23 cellular contexts compared by ENCODE assay signal in genomic region chr5:163867738-163868137, GRCh38.
DNase-seq lines count a peak whose midpoint lies in the region; ATAC-seq, FAIRE-seq and TF ChIP-seq lines count a peak whose summit lies in the region.
"Had no signal": no experiment of that assay in that cellular context is flagged by ENCODE, and none has a peak within 500 bp of the region (broad histone marks: within the 10 kb centered on the region; RNA-seq: fewer than 3 reads in every experiment).

No MANE protein-coding gene starts in this region.

- no peak for TF ChIP-seq POLR2A in right lobe of liver (IDR thresholded peaks at IDR 0.05)
- no peak for TF ChIP-seq POLR2A in HepG2 (IDR thresholded peaks at IDR 0.05; ENCODE audit: insufficient read depth in 1 of 2, low read depth in 2 of 2, low read length in 2 of 2)

- H2AFZ ChIP-seq in HepG2 (ENCODE audit: low read length) (no peak overlapping the region), GM23248 (no peak overlapping the region)

- H3K9me3 ChIP-seq in right lobe of liver (no peaks in the 10 kb centered on the region), HepG2 (ENCODE audit: low read length) (no peaks in the 10 kb centered on the region), GM23248 (ENCODE audit: low read depth) (no peaks in the 10 kb centered on the region)
- H3K9me3 ChIP-seq: HAP-1 had no signal

- no peaks in the 10 kb centered on the region for H3K36me3 Mint-ChIP-seq in endothelial cell (ENCODE audit: low read depth, unreplicated experiment)
- H3K36me3 Mint-ChIP-seq: CD4-positive, alpha-beta memory T cell had no signal

- no peaks in the 10 kb centered on the region for H3K4me1 Mint-ChIP-seq in endothelial cell (ENCODE audit: unreplicated experiment)
- H3K4me1 Mint-ChIP-seq: CD4-positive, alpha-beta memory T cell had no signal

- FAIRE-seq in HepG2 (lab: Jason Lieb, UNC): no peak
- FAIRE-seq: D721Med, G401.6, GM12891, K562 had no signal

- POLR2A ChIA-PET in HepG2 (lab: Yijun Ruan, JAX): no interaction called here

- ATAC-seq in right lobe of liver (peak; percentile 32 to 75 (median 68)), HepG2 (no peak)
- ATAC-seq: K562, PC-3 had no signal

- intact Hi-C loops in right lobe of liver (cut with DNase I): no loop called here
- intact Hi-C loops in HepG2 (cut with micrococcal nuclease; ENCODE audit: unreplicated experiment): loop anchor here (10.0 kb wide), 1 partner anchor 73 kb away; no protein-coding TSS in a partner anchor

- no peak for TF ChIP-seq RAD21 in HepG2 (CRISPR knock-in tag; IDR thresholded peaks at IDR 0.05)

- no peaks in the 10 kb centered on the region for H3F3A ChIP-seq in GM23248 (ENCODE audit: insufficient read depth)

- H3K36me3 ChIP-seq in right lobe of liver (no peaks in the 10 kb centered on the region), HepG2 (replicated peaks in 1 of 2; ENCODE audit: control insufficient read depth in 1 of 2, insufficient read depth in 2 of 2, low read length in 2 of 2) (no peaks in the 10 kb centered on the region), H7 (replicated peaks; ENCODE audit: control insufficient read depth, insufficient read depth, low read length) (no peaks in the 10 kb centered on the region), GM23248 (ENCODE audit: low read depth) (no peaks in the 10 kb centered on the region)
- H3K36me3 ChIP-seq: HAP-1 had no signal

- H3K27me3 ChIP-seq in right lobe of liver (no peaks in the 10 kb centered on the region), HepG2 (ENCODE audit: control insufficient read depth in 1 of 2, insufficient read depth in 2 of 2, low read length in 2 of 2) (no peaks in the 10 kb centered on the region), H7 (ENCODE audit: control insufficient read depth, insufficient read depth, low read length) (no peaks in the 10 kb centered on the region), GM23248 (replicated peaks; ENCODE audit: insufficient read depth) (0 out of 2 replicates have a peak, but pooled peaks cover 7% of the 10 kb centered on the region)

- H3K27ac Mint-ChIP-seq in endothelial cell (ENCODE audit: unreplicated experiment): no peak overlapping the region
- H3K27ac Mint-ChIP-seq: CD4-positive, alpha-beta memory T cell had no signal

- BruUV-seq in HepG2 (replicated peaks; lab: Mats Ljungman, UMichigan): no TSS peak

- H3K4me1 ChIP-seq in right lobe of liver (no peaks in the 10 kb centered on the region), HepG2 (ENCODE audit: insufficient read depth, low read length) (no peaks in the 10 kb centered on the region), GM23248 (ENCODE audit: insufficient read depth) (no peaks in the 10 kb centered on the region)

- H3K4me2 ChIP-seq in HepG2 (ENCODE audit: low read depth, low read length): no peak overlapping the region
- no peak overlapping the region for H3K4me2 ChIP-seq in GM23248 (ENCODE audit: unreplicated experiment)

- H3K9ac ChIP-seq in HepG2 (ENCODE audit: insufficient read depth, low read depth, low read length) (no peak overlapping the region), GM23248 (no peak overlapping the region)

- no peaks in the 10 kb centered on the region for H3K9me2 ChIP-seq in GM23248 (ENCODE audit: insufficient read depth)

- no peaks in the 10 kb centered on the region for H3K9me3 Mint-ChIP-seq in endothelial cell (ENCODE audit: unreplicated experiment)

- H3K79me2 ChIP-seq in HepG2 (ENCODE audit: insufficient read depth, low read length): no peaks in the 10 kb centered on the region
- H3K79me2 ChIP-seq in GM23248 (ENCODE audit: insufficient read depth): no peaks in the 10 kb centered on the region

- no peaks in the 10 kb centered on the region for H3K27me3 Mint-ChIP-seq in endothelial cell (ENCODE audit: unreplicated experiment)
- H3K27me3 Mint-ChIP-seq: CD4-positive, alpha-beta memory T cell had no signal

- TF ChIP-seq CTCF in right lobe of liver (IDR thresholded peaks at IDR 0.05) (no peak), HepG2 (CRISPR knock-in tag; IDR thresholded peaks at IDR 0.05) (no peak), cardiac fibroblast (IDR thresholded peaks at IDR 0.05; ENCODE audit: low read depth, low read length) (no peak), endothelial cell (IDR thresholded peaks at IDR 0.05; ENCODE audit: unreplicated experiment) (no peak)

- TF ChIP-seq EP300 in HepG2 (IDR thresholded peaks at IDR 0.05; ENCODE audit: low read depth in 2 of 2, low read length in 2 of 2) (no peak), HepG2 (CRISPR knock-in tag; IDR thresholded peaks at IDR 0.05; ENCODE audit: borderline replicate concordance) (no peak)

- peak overlapping the region in 1 of 3 donors; percentile 34 for H3K27ac ChIP-seq in right lobe of liver
- no peak overlapping the region for H3K27ac ChIP-seq in HepG2 (ENCODE audit: extremely low read length, insufficient read depth, low read length)
- no peak overlapping the region for H3K27ac ChIP-seq in GM23248
- H3K27ac ChIP-seq: 22Rv1, RWPE1 had no signal

- H3K4me3 ChIP-seq in right lobe of liver: no peak overlapping the region
- H3K4me3 ChIP-seq in HepG2 (replicated peaks in 1 of 3; ENCODE audit: insufficient read depth in 1 of 3, low read depth in 2 of 3, low read length in 3 of 3): no peak overlapping the region
- H3K4me3 ChIP-seq in cardiac fibroblast (replicated peaks in 1 of 2; ENCODE audit: low read depth in 2 of 2, low read length in 2 of 2): no peak overlapping the region
- H3K4me3 ChIP-seq in H7 (ENCODE audit: insufficient read depth, low read depth, low read length): no peak overlapping the region
- H3K4me3 ChIP-seq in GM23248: no peak overlapping the region
- H3K4me3 ChIP-seq: HAP-1, K562 had no signal

- WGBS in right lobe of liver (ENCODE audit: insufficient coverage, low coverage, low lambda C conversion rate, missing lambda C conversion rate): 24% methylated on average over 3 of the region's 3 CpGs
- 2% methylated on average over 3 of the region's 3 CpGs for WGBS in HepG2 (ENCODE audit: low lambda C conversion rate)
- 64 to 70% methylated on average over 3 of the region's 3 CpGs for WGBS in GM23248 (ENCODE audit: low coverage in 1 of 2, low lambda C conversion rate in 2 of 2, missing lambda C conversion rate in 2 of 2), 2 experiments

- H4K20me1 ChIP-seq in HepG2 (ENCODE audit: insufficient read depth, low read length): no peaks in the 10 kb centered on the region
- H4K20me1 ChIP-seq in GM23248 (ENCODE audit: insufficient read depth): no peaks in the 10 kb centered on the region

- in situ Hi-C loops in HepG2 (cut with HindIII; ENCODE audit: extremely low pct_ligation_motif_present, low pct_unique_long_range_greater_than_20kb) (no loop called here), GM23248 (cut with MboI) (no loop called here)

- CTCF ChIA-PET in HepG2 (lab: Yijun Ruan, JAX; ENCODE audit: low intra/inter-chr PET ratio, low total read pairs): no interaction called here

- H3K4me3 Mint-ChIP-seq in endothelial cell (ENCODE audit: unreplicated experiment): no peak overlapping the region
- H3K4me3 Mint-ChIP-seq: CD4-positive, alpha-beta memory T cell had no signal

- DNase-seq in right lobe of liver (no peak), HepG2 (ENCODE audit: low spot score) (no peak), cardiac fibroblast (ENCODE audit: low read depth in 2 of 2) (peak; percentile 71 to 83), iris pigment epithelial cell (ENCODE audit: low read depth) (peak; percentile 91), NCI-H524 treated with DMSO at 0.1 percent for 48 hours (lab: John Stamatoyannopoulos, UW) (no peak), H7 (no peak), endothelial cell (ENCODE audit: low spot score) (no peak), GM23248 (no peak)
- DNase-seq: CD4-positive, alpha-beta memory T cell; DMS79; NCI-H1417 treated with DMSO at 0.1 percent for 48 hours; NCI-H2029; NCI-H2171; NCI-H446 treated with DMSO at 0.1 percent for 48 hours; NCI-H774; PC-3 had no signal

TF ChIP-seq in HepG2, 621 proteins besides CTCF, POLR2A, EP300 and RAD21:
- TF ChIP-seq, protein P1, sequence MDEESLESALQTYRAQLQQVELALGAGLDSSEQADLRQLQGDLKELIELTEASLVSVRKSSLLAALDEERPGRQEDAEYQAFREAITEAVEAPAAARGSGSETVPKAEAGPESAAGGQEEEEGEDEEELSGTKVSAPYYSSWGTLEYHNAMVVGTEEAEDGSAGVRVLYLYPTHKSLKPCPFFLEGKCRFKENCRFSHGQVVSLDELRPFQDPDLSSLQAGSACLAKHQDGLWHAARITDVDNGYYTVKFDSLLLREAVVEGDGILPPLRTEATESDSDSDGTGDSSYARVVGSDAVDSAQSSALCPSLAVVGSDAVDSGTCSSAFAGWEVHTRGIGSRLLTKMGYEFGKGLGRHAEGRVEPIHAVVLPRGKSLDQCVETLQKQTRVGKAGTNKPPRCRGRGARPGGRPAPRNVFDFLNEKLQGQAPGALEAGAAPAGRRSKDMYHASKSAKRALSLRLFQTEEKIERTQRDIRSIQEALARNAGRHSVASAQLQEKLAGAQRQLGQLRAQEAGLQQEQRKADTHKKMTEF (CRISPR knock-in tag; IDR thresholded peaks at IDR 0.05): no peak
- TF ChIP-seq RXRA (CRISPR knock-in tag; IDR thresholded peaks at IDR 0.05) (no peak), ZNF501 (CRISPR knock-in tag; IDR thresholded peaks at IDR 0.05) (no peak), ZNF260 (CRISPR knock-in tag; IDR thresholded peaks at IDR 0.05; ENCODE audit: borderline replicate concordance, low read depth) (no peak), ZNF354B (CRISPR knock-in tag; IDR thresholded peaks at IDR 0.05) (no peak), MXI1 (IDR thresholded peaks at IDR 0.05; ENCODE audit: borderline replicate concordance, low read depth, low read length) (no peak)
- TF ChIP-seq, protein P2, sequence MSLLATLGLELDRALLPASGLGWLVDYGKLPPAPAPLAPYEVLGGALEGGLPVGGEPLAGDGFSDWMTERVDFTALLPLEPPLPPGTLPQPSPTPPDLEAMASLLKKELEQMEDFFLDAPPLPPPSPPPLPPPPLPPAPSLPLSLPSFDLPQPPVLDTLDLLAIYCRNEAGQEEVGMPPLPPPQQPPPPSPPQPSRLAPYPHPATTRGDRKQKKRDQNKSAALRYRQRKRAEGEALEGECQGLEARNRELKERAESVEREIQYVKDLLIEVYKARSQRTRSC (CRISPR knock-in tag; IDR thresholded peaks at IDR 0.05; ENCODE audit: low read depth): no peak

Comparison
In these comparisons a context has a peak if more than half of its experiments do, and no peak if none do; other contexts are left out.
1. DNase-seq: peak in cardiac fibroblast (2 of 2) and iris pigment epithelial cell (single experiment); none in right lobe of liver (0 of 3), HepG2 (single experiment), NCI-H524 treated with DMSO at 0.1 percent for 48 hours (single experiment), H7 (single experiment), endothelial cell (single experiment) and GM23248 (single experiment).